9 cellular contexts compared by ENCODE assay signal in genomic region chr12:6959376-6960290, GRCh38. TPM values are rescaled to one million over a fixed set of nuclear protein-coding genes. Genes with fewer than 3 reads are reported as not detected.
DNase-seq lines count a peak whose midpoint lies in the region; ATAC-seq and TF ChIP-seq lines count a peak whose summit lies in the region.
"Had no signal": no experiment of that assay in that cellular context is flagged by ENCODE, and none has a peak within 500 bp of the region (broad histone marks: within the 10 kb centered on the region; RNA-seq: fewer than 3 reads in every experiment).

No MANE protein-coding gene starts in this region.

- peak overlapping the region; percentile 14 for H3K4me3 ChIP-seq in HL-60 (replicated peaks; ENCODE audit: insufficient read depth, low read length)
- no peak overlapping the region for H3K4me3 ChIP-seq in smooth muscle cell

- H3K79me2 ChIP-seq in smooth muscle cell (ENCODE audit: low read depth): no peaks in the 10 kb centered on the region

- H3K27me3 ChIP-seq in HL-60 (ENCODE audit: insufficient read depth, poor library complexity, severe bottlenecking) (no peaks in the 10 kb centered on the region), smooth muscle cell (ENCODE audit: low read depth) (no peaks in the 10 kb centered on the region)

- 95% methylated on average over 32 of the region's 33 CpGs for WGBS in smooth muscle cell (ENCODE audit: low lambda C conversion rate)

- intact Hi-C loops in sciatic nerve (cut with DNase I): loop anchor here (10.0 kb wide), 1 partner anchor 155 kb away; no protein-coding TSS in a partner anchor

- no peak overlapping the region for H3K4me2 ChIP-seq in smooth muscle cell

- no peak overlapping the region for H2AFZ ChIP-seq in smooth muscle cell (ENCODE audit: low read depth)

- H3K9me3 ChIP-seq in smooth muscle cell (replicated peaks; ENCODE audit: low read depth): no peaks in the 10 kb centered on the region

- no peaks in the 10 kb centered on the region for H3K36me3 ChIP-seq in smooth muscle cell (ENCODE audit: low read depth)

- no peak for TF ChIP-seq CTCF in HL-60 (IDR thresholded peaks at IDR 0.05; ENCODE audit: insufficient read depth, low read length)
- TF ChIP-seq CTCF in smooth muscle cell (IDR thresholded peaks at IDR 0.05; ENCODE audit: borderline replicate concordance, insufficient read depth, poor library complexity, severe bottlenecking): no peak

- no peak overlapping the region for H3K9ac ChIP-seq in smooth muscle cell (ENCODE audit: low read depth)

- H3F3A ChIP-seq in smooth muscle cell (ENCODE audit: low read depth): peaks cover 17% of the 10 kb centered on the region

- H3K27ac ChIP-seq in HL-60 (replicated peaks): peak overlapping the region; percentile 99
- peak overlapping the region; percentile 59 for H3K27ac ChIP-seq in caudate nucleus (ENCODE audit: low read depth, low read length)
- no peak overlapping the region for H3K27ac ChIP-seq in smooth muscle cell (ENCODE audit: low read depth)

- H4K20me1 ChIP-seq in smooth muscle cell (ENCODE audit: low read depth): no peaks in the 10 kb centered on the region

- H3K4me1 ChIP-seq in smooth muscle cell (ENCODE audit: low read depth): peaks cover 19% of the 10 kb centered on the region

- ATAC-seq in GM18517 (IDR thresholded peaks at IDR 0.05; ENCODE audit: unreplicated experiment) (peak; percentile 5), sciatic nerve (peak; percentile 7)

- DNase-seq in HL-60 (ENCODE audit: low read depth in 1 of 2, low spot score in 1 of 2): peak in 1 of 2 experiments; percentile 75
- DNase-seq in caudate nucleus (lab: John Stamatoyannopoulos, UW): peak in 2 of 61 donors; percentile 22 to 38
- peak; percentile 60 for DNase-seq in sciatic nerve (ENCODE audit: low spot score)
- DNase-seq in iPS-NIHi11 (ENCODE audit: low spot score): no peak
- DNase-seq in SKM-1 treated with dmso at 0.1 percent for 144 hours (lab: John Stamatoyannopoulos, UW; ENCODE audit: unreplicated experiment): no peak
- no peak for DNase-seq in NCI-H345 treated with DMSO at 0.1 percent for 48 hours (lab: John Stamatoyannopoulos, UW; ENCODE audit: unreplicated experiment)
- DNase-seq in smooth muscle cell (lab: John Stamatoyannopoulos, UW; ENCODE audit: unreplicated experiment): no peak
- DNase-seq: SHP77 treated with DMSO at 0.1 percent for 48 hours had no signal

RNA-seq across cellular contexts. Expression of gene PTPN6, which starts 8.5 kb away (rescaled TPM):
- total RNA-seq in sciatic nerve (35.0 TPM), smooth muscle cell (4.3 and 5.5 TPM in 2 replicates)
- 2.8 and 8.7 TPM in 2 replicates for polyA plus RNA-seq in smooth muscle cell

RNA-seq across cellular contexts. Expression of gene PHB2, which starts 10.8 kb away (rescaled TPM):
- 112 TPM for total RNA-seq in sciatic nerve
- total RNA-seq in smooth muscle cell: 148 and 162 TPM in 2 replicates
- 139 and 155 TPM in 2 replicates for polyA plus RNA-seq in smooth muscle cell

RNA-seq across cellular contexts. Expression of gene EMG1, which starts 11.1 kb away (rescaled TPM):
- total RNA-seq in sciatic nerve (42.9 TPM), smooth muscle cell (21.9 and 26.5 TPM in 2 replicates)
- polyA plus RNA-seq in smooth muscle cell: 54.4 and 62.0 TPM in 2 replicates

RNA-seq across cellular contexts. Expression of gene C12orf57, which starts 15.8 kb away (rescaled TPM):
- total RNA-seq in sciatic nerve: 177 TPM
- total RNA-seq in smooth muscle cell: 433 and 494 TPM in 2 replicates
- polyA plus RNA-seq in smooth muscle cell: 360 and 397 TPM in 2 replicates

RNA-seq across cellular contexts. Expression of gene RNU7-1, which starts 16.0 kb away (rescaled TPM):
- total RNA-seq in sciatic nerve (not detected), smooth muscle cell (not detected in 2 replicates)
- polyA plus RNA-seq in smooth muscle cell: not detected in 2 replicates
